In genomic region chr14:90599748-90600507, GRCh38 we compare ENCODE assay signal across 1 cellular context.
TF ChIP-seq lines count a peak whose summit lies in the region.

No MANE protein-coding gene starts in this region.

TF ChIP-seq in K562, 482 proteins besides CTCF, POLR2A, EP300 and RAD21 (continued from another document):
- TF ChIP-seq ZNF518B (CRISPR knock-in tag; IDR thresholded peaks at IDR 0.05) (no peak), RUNX1 (IDR thresholded peaks at IDR 0.05; ENCODE audit: low read depth) (no peak), ZFPM2 (CRISPR knock-in tag; IDR thresholded peaks at IDR 0.05) (no peak)
